In the genomic region with DNA sequence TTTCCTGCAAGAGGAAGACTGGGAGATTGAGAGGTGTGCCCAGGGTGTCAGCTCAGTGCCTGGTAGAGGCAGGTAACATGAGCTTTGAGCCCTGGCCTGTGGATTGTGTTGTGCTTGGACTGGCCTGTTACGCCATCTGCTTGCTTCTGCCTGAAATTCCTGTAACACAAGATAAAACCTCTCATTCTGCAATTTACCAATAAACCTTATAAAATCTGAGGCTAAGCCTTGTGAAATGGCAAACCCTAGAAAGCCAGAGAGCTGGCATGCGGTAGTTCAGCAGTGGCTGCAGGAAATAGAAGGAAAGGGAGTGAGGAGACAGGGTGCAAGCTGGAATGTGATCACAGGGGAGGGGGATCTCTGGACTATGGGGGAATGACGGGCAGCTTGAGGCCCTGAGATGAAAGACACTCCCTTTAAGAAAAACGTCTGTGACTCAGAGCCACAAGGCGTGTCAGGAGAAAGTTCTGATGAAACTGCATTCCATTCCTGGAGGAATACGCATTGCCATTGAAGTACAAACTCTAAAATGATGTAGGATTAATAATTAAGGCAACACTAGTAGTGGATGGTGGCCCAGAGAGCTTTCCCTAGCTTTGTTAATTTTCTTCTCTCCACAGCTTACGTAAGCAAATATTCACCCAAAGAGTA, we compare ENCODE assay signal across 1 cellular context.
TF ChIP-seq lines count a peak whose summit lies in the region.

No MANE protein-coding gene starts in this region.

TF ChIP-seq in A549, 52 proteins besides CTCF, POLR2A, EP300 and RAD21 (continued from another document):
- TF ChIP-seq, protein P1, sequence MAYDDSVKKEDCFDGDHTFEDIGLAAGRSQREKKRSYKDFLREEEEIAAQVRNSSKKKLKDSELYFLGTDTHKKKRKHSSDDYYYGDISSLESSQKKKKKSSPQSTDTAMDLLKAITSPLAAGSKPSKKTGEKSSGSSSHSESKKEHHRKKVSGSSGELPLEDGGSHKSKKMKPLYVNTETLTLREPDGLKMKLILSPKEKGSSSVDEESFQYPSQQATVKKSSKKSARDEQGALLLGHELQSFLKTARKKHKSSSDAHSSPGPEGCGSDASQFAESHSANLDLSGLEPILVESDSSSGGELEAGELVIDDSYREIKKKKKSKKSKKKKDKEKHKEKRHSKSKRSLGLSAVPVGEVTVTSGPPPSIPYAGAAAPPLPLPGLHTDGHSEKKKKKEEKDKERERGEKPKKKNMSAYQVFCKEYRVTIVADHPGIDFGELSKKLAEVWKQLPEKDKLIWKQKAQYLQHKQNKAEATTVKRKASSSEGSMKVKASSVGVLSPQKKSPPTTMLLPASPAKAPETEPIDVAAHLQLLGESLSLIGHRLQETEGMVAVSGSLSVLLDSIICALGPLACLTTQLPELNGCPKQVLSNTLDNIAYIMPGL (CRISPR knock-in tag; IDR thresholded peaks at IDR 0.05; ENCODE audit: borderline replicate concordance) = no peak
- TF ChIP-seq, protein P2, sequence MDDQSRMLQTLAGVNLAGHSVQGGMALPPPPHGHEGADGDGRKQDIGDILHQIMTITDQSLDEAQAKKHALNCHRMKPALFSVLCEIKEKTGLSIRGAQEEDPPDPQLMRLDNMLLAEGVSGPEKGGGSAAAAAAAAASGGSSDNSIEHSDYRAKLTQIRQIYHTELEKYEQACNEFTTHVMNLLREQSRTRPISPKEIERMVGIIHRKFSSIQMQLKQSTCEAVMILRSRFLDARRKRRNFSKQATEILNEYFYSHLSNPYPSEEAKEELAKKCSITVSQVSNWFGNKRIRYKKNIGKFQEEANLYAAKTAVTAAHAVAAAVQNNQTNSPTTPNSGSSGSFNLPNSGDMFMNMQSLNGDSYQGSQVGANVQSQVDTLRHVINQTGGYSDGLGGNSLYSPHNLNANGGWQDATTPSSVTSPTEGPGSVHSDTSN (IDR thresholded peaks at IDR 0.05) = 0 out of 2 replicates have a peak, but pooled peaks have one; percentile 15
- TF ChIP-seq HOXB13 (CRISPR knock-in tag; IDR thresholded peaks at IDR 0.05; ENCODE audit: low read depth) (peak; percentile 55; the same call in 1 of the 2 replicates), SMC3 (IDR thresholded peaks at IDR 0.05) (no peak; the same call in 2 of the 3 replicates), ZNF302 (CRISPR knock-in tag; IDR thresholded peaks at IDR 0.05) (peak; percentile 42; the same call in 1 of the 2 replicates), JUNB (IDR thresholded peaks at IDR 0.05) (peak; percentile 92), CBX2 (IDR thresholded peaks at IDR 0.05; ENCODE audit: borderline replicate concordance, low read depth) (no peak), EHF (CRISPR knock-in tag; IDR thresholded peaks at IDR 0.05) (no peak), GATA3 (IDR thresholded peaks at IDR 0.05; ENCODE audit: borderline replicate concordance) (peak; percentile 83; the same call in 1 of the 2 replicates), MYC (IDR thresholded peaks at IDR 0.05; ENCODE audit: borderline replicate concordance, low read length) (no peak; the same call in 1 of the 2 replicates), PHF8 (IDR thresholded peaks at IDR 0.05; ENCODE audit: borderline replicate concordance, low read depth) (no peak), NR3C1 (IDR thresholded peaks at IDR 0.05) (no peak), SREBF2 (IDR thresholded peaks at IDR 0.05) (no peak), MAZ (IDR thresholded peaks at IDR 0.05; ENCODE audit: borderline replicate concordance, low read depth, low read length) (no peak), EHMT2 (IDR thresholded peaks at IDR 0.05; ENCODE audit: low read depth) (no peak), CBX8 (IDR thresholded peaks at IDR 0.05) (no peak)
- TF ChIP-seq, protein P3, sequence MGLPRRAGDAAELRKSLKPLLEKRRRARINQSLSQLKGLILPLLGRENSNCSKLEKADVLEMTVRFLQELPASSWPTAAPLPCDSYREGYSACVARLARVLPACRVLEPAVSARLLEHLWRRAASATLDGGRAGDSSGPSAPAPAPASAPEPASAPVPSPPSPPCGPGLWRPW (IDR thresholded peaks at IDR 0.05) = 0 out of 2 replicates have a peak, but pooled peaks have one; percentile 11
- TF ChIP-seq, protein P4, sequence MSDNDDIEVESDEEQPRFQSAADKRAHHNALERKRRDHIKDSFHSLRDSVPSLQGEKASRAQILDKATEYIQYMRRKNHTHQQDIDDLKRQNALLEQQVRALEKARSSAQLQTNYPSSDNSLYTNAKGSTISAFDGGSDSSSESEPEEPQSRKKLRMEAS (IDR thresholded peaks at IDR 0.05) = peak; percentile 76
TF ChIP-seq in A549: peak in this region for 14.
